Comparison of ENCODE assay signal across 9 cellular contexts in genomic region chrX:154429708-154430107, GRCh38. TPM values are rescaled to one million over a fixed set of nuclear protein-coding genes. Genes with fewer than 3 reads are reported as not detected.
DNase-seq lines count a peak whose midpoint lies in the region; ATAC-seq and TF ChIP-seq lines count a peak whose summit lies in the region.
"Had no signal": no experiment of that assay in that cellular context is flagged by ENCODE, and none has a peak within 500 bp of the region (broad histone marks: within the 10 kb centered on the region; RNA-seq: fewer than 3 reads in every experiment).

No MANE protein-coding gene starts in this region.

- ATAC-seq in activated CD4-positive, alpha-beta T cell treated with anti-CD3 and anti-CD28 coated beads for 36 hours: no peak
- ATAC-seq in activated B cell treated with CpG ODN at 0.5 μM for 24 hours (ENCODE audit: low read depth) (no peak), HG03432 (IDR thresholded peaks at IDR 0.05; ENCODE audit: unreplicated experiment) (no peak)
- peak; percentile 55 to 62 for ATAC-seq in stimulated activated naive B cell treated with anti-CD40 and anti-IgM and Interleukin-4, amounts not matched to agents 10 μg/mL and 1 μg/mL and 100 μg/mL, for 72 hours (replicated peaks)

- TF ChIP-seq CTCF in activated B cell treated with CpG ODN at 0.5 μM for 24 hours (IDR thresholded peaks at IDR 0.05) (no peak), glutamatergic neuron (IDR thresholded peaks at IDR 0.05; ENCODE audit: partially characterized antibody, unreplicated experiment) (no peak), GM10248 (IDR thresholded peaks at IDR 0.05; ENCODE audit: control extremely low read depth, extremely low read depth, low read depth, missing control alignments) (no peak)

- peak; percentile 16 for DNase-seq in activated CD4-positive, alpha-beta T cell treated with anti-CD3 and anti-CD28 coated beads for 36 hours
- DNase-seq in activated CD4-positive, alpha-beta T cell treated with anti-CD3 and anti-CD28 coated beads, Interleukin-2, amount 50 U/mL, for 1 hour: no peak
- DNase-seq in activated B cell treated with CpG ODN at 0.5 μM for 24 hours (no peak), glutamatergic neuron (no peak), epidermal melanocyte (ENCODE audit: insufficient read length, low spot score) (no peak), GM10248 (ENCODE audit: extremely low spot score) (no peak)
- no peak for DNase-seq in stimulated activated naive B cell treated with anti-CD40 and anti-IgM and Interleukin-4, amounts not matched to agents 10 μg/mL and 1 μg/mL and 100 μg/mL, for 72 hours
- DNase-seq: amniotic stem cell had no signal

- no peaks in the 10 kb centered on the region for H3K9me3 Mint-ChIP-seq in activated CD4-positive, alpha-beta T cell treated with anti-CD3 and anti-CD28 coated beads for 36 hours (ENCODE audit: low read depth)
- H3K9me3 Mint-ChIP-seq in activated B cell treated with CpG ODN at 0.5 μM for 24 hours (no peaks in the 10 kb centered on the region), glutamatergic neuron (ENCODE audit: unreplicated experiment) (peaks cover 8% of the 10 kb centered on the region)
- no peaks in the 10 kb centered on the region for H3K9me3 Mint-ChIP-seq in stimulated activated naive B cell treated with anti-CD40 and anti-IgM and Interleukin-4, amounts not matched to agents 10 μg/mL and 1 μg/mL and 100 μg/mL, for 72 hours

- H3K27ac Mint-ChIP-seq in activated CD4-positive, alpha-beta T cell treated with anti-CD3 and anti-CD28 coated beads for 36 hours: peak overlapping the region; percentile 65
- H3K27ac Mint-ChIP-seq in activated B cell treated with CpG ODN at 0.5 μM for 24 hours: no peak overlapping the region
- no peak overlapping the region for H3K27ac Mint-ChIP-seq in glutamatergic neuron (ENCODE audit: unreplicated experiment)
- peak overlapping the region; percentile 47 for H3K27ac Mint-ChIP-seq in stimulated activated naive B cell treated with anti-CD40 and anti-IgM and Interleukin-4, amounts not matched to agents 10 μg/mL and 1 μg/mL and 100 μg/mL, for 72 hours

- intact Hi-C loops in activated CD4-positive, alpha-beta T cell treated with anti-CD3 and anti-CD28 coated beads for 36 hours (cut with DNase I, micrococcal nuclease): loop anchor here (2.0 to 5.0 kb wide), 4 partner anchors 17 to 457 kb away; partner anchors contain the start of genes HCFC1 (in 1 of the 2), RPL10 (in 1 of the 2), SLC10A3 (in 1 of the 2) and TMEM187 (in 1 of the 2)
- intact Hi-C loops in activated B cell treated with CpG ODN at 0.5 μM for 24 hours (cut with micrococcal nuclease): loop anchor here (2.0 kb wide), 1 partner anchor 59 kb away; no protein-coding TSS in a partner anchor

- CTCF ChIA-PET in activated CD4-positive, alpha-beta T cell treated with anti-CD3 and anti-CD28 coated beads for 36 hours (lab: Charles Lee): interaction anchor here (0.7 to 1.0 kb wide), 2 partner anchors 32 to 107 kb away, joined by 3 read pairs; no protein-coding TSS in a partner anchor
- CTCF ChIA-PET in activated B cell treated with CpG ODN at 0.5 μM for 24 hours (lab: Charles Lee) (interaction anchor here (1.4 kb wide), 1 partner anchor 32 kb away, joined by 4 read pairs; the partner anchor contains the start of gene RPL10), GM10248 (lab: Yijun Ruan, JAX) (interaction anchor here (2.7 kb wide), 1 partner anchor 9 kb away, joined by 7 read pairs; no protein-coding TSS in a partner anchor)

- peaks cover 24% of the 10 kb centered on the region for H3K4me1 Mint-ChIP-seq in activated CD4-positive, alpha-beta T cell treated with anti-CD3 and anti-CD28 coated beads for 36 hours
- H3K4me1 Mint-ChIP-seq in activated B cell treated with CpG ODN at 0.5 μM for 24 hours (peaks cover 23% of the 10 kb centered on the region), glutamatergic neuron (ENCODE audit: low read depth, unreplicated experiment) (peaks cover 7% of the 10 kb centered on the region)
- H3K4me1 Mint-ChIP-seq in stimulated activated naive B cell treated with anti-CD40 and anti-IgM and Interleukin-4, amounts not matched to agents 10 μg/mL and 1 μg/mL and 100 μg/mL, for 72 hours: peaks cover 29 to 37% of the 10 kb centered on the region in 2 donors

- no peaks in the 10 kb centered on the region for H3K27me3 Mint-ChIP-seq in activated CD4-positive, alpha-beta T cell treated with anti-CD3 and anti-CD28 coated beads for 36 hours
- H3K27me3 Mint-ChIP-seq in activated B cell treated with CpG ODN at 0.5 μM for 24 hours (no peaks in the 10 kb centered on the region), glutamatergic neuron (ENCODE audit: unreplicated experiment) (peaks cover 4% of the 10 kb centered on the region)
- H3K27me3 Mint-ChIP-seq in stimulated activated naive B cell treated with anti-CD40 and anti-IgM and Interleukin-4, amounts not matched to agents 10 μg/mL and 1 μg/mL and 100 μg/mL, for 72 hours: no peaks in the 10 kb centered on the region

- peaks cover 2% of the 10 kb centered on the region for H3K36me3 Mint-ChIP-seq in activated CD4-positive, alpha-beta T cell treated with anti-CD3 and anti-CD28 coated beads for 36 hours (ENCODE audit: low read depth)
- H3K36me3 Mint-ChIP-seq in activated B cell treated with CpG ODN at 0.5 μM for 24 hours (ENCODE audit: low read depth) (peaks cover 18% of the 10 kb centered on the region), glutamatergic neuron (ENCODE audit: unreplicated experiment) (no peaks in the 10 kb centered on the region)
- peaks cover 18 to 24% of the 10 kb centered on the region in 2 donors for H3K36me3 Mint-ChIP-seq in stimulated activated naive B cell treated with anti-CD40 and anti-IgM and Interleukin-4, amounts not matched to agents 10 μg/mL and 1 μg/mL and 100 μg/mL, for 72 hours

- POLR2A ChIA-PET in activated CD4-positive, alpha-beta T cell treated with anti-CD3 and anti-CD28 coated beads for 36 hours (lab: Charles Lee): no interaction called here
- POLR2A ChIA-PET in activated B cell treated with CpG ODN at 0.5 μM for 24 hours (lab: Charles Lee) (interaction anchor here (0.6 to 2.9 kb wide), 8 partner anchors 11 to 60 kb away, joined by 3 to 20 read pairs (median 6); partner anchors contain the start of genes RPL10 and SLC10A3), GM10248 (lab: Yijun Ruan, JAX) (no interaction called here)

- peak overlapping the region; percentile 77 for H3K4me3 Mint-ChIP-seq in activated CD4-positive, alpha-beta T cell treated with anti-CD3 and anti-CD28 coated beads for 36 hours
- H3K4me3 Mint-ChIP-seq in activated B cell treated with CpG ODN at 0.5 μM for 24 hours: peak overlapping the region; percentile 81
- H3K4me3 Mint-ChIP-seq in glutamatergic neuron (ENCODE audit: unreplicated experiment): peak overlapping the region; percentile 87
- H3K4me3 Mint-ChIP-seq in stimulated activated naive B cell treated with anti-CD40 and anti-IgM and Interleukin-4, amounts not matched to agents 10 μg/mL and 1 μg/mL and 100 μg/mL, for 72 hours: peak overlapping the region; percentile 82 to 91

RNA-seq across cellular contexts. Expression of gene ATP6AP1, which starts 1.2 kb away (rescaled TPM):
- 10 to 100 TPM; 25.6 to 28.6 TPM for total RNA-seq in activated CD4-positive, alpha-beta T cell treated with anti-CD3 and anti-CD28 coated beads for 36 hours
- total RNA-seq in activated B cell treated with CpG ODN at 0.5 μM for 24 hours: 36.6 and 38.8 TPM in 2 replicates
- 133 TPM for total RNA-seq in glutamatergic neuron (ENCODE audit: unreplicated experiment)

RNA-seq across cellular contexts. Expression of gene GDI1, which starts 7.2 kb away (rescaled TPM):
- total RNA-seq in activated CD4-positive, alpha-beta T cell treated with anti-CD3 and anti-CD28 coated beads for 36 hours: 100 to 1,000 TPM; 100 to 117 TPM
- total RNA-seq in activated B cell treated with CpG ODN at 0.5 μM for 24 hours: 112 and 127 TPM in 2 replicates
- 730 TPM for total RNA-seq in glutamatergic neuron (ENCODE audit: unreplicated experiment)

RNA-seq across cellular contexts. Expression of gene FAM50A, which starts 14.2 kb away (rescaled TPM):
- 10 to 100 TPM; 40.9 to 50.0 TPM for total RNA-seq in activated CD4-positive, alpha-beta T cell treated with anti-CD3 and anti-CD28 coated beads for 36 hours
- total RNA-seq in activated B cell treated with CpG ODN at 0.5 μM for 24 hours (52.5 and 56.0 TPM in 2 replicates), glutamatergic neuron (ENCODE audit: unreplicated experiment) (125 TPM)

RNA-seq across cellular contexts. Expression of gene TAFAZZIN, which starts 18.4 kb away (rescaled TPM):
- 10 to 100 TPM; 43.8 to 49.0 TPM for total RNA-seq in activated CD4-positive, alpha-beta T cell treated with anti-CD3 and anti-CD28 coated beads for 36 hours
- total RNA-seq in activated B cell treated with CpG ODN at 0.5 μM for 24 hours (50.5 and 66.1 TPM in 2 replicates), glutamatergic neuron (ENCODE audit: unreplicated experiment) (40.9 TPM)

RNA-seq across cellular contexts. Expression of gene DNASE1L1, which starts 20.7 kb away (rescaled TPM):
- 10 to 100 TPM; 12.6 to 13.4 TPM for total RNA-seq in activated CD4-positive, alpha-beta T cell treated with anti-CD3 and anti-CD28 coated beads for 36 hours
- 15.3 and 15.8 TPM in 2 replicates for total RNA-seq in activated B cell treated with CpG ODN at 0.5 μM for 24 hours
- total RNA-seq in glutamatergic neuron (ENCODE audit: unreplicated experiment): 15.8 TPM

Comparison
In these comparisons a context has a peak if more than half of its experiments do, and no peak if none do; other contexts are left out.
1. ATAC-seq: peak in stimulated activated naive B cell treated with anti-CD40 and anti-IgM and Interleukin-4, amounts not matched to agents 10 μg/mL and 1 μg/mL and 100 μg/mL, for 72 hours (2 of 2); none in activated CD4-positive, alpha-beta T cell treated with anti-CD3 and anti-CD28 coated beads for 36 hours (single experiment), activated B cell treated with CpG ODN at 0.5 μM for 24 hours (single experiment) and HG03432 (single experiment).
2. H3K27ac Mint-ChIP-seq: peak in activated CD4-positive, alpha-beta T cell treated with anti-CD3 and anti-CD28 coated beads for 36 hours (single experiment) and stimulated activated naive B cell treated with anti-CD40 and anti-IgM and Interleukin-4, amounts not matched to agents 10 μg/mL and 1 μg/mL and 100 μg/mL, for 72 hours (single experiment); none in activated B cell treated with CpG ODN at 0.5 μM for 24 hours (single experiment) and glutamatergic neuron (single experiment).
3. Peak in every context shown above with its lines, with median percentiles within 50 percentile points of each other: H3K4me3 Mint-ChIP-seq.